Comparison of ENCODE assay signal across 1 cellular context in the genomic region with DNA sequence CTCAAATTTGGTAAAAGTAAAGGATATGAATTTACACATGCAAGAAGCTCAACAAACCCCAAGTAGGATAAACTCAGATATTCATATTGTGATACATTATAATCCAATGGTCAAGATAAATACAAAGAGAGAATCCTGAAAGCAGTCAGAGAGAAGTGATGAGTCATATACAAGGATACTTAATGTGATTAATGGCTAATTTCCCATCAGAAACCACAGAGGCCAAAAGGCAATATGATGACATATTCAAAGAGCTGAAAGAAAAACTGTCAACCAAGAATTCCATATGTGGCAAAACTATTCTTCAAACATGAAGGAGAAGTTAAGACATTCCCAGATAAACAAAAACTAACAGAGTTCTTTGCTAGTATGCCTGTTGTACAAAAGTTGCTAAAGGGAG.
TF ChIP-seq lines count a peak whose summit lies in the region.

No MANE protein-coding gene starts in this region.

TF ChIP-seq in GM12878, 131 proteins besides CTCF, POLR2A, EP300 and RAD21:
- TF ChIP-seq NRF1 (conservative IDR thresholded peaks at IDR 0.05; ENCODE audit: low read depth, low read length): no peak
- no peak for TF ChIP-seq CEBPZ (IDR thresholded peaks at IDR 0.05; ENCODE audit: low read depth, low read length)
- peak; percentile 11; the same call in 1 of the 2 replicates for TF ChIP-seq RUNX3 (IDR thresholded peaks at IDR 0.05; ENCODE audit: low read length)
- TF ChIP-seq ETV6 (conservative IDR thresholded peaks at IDR 0.05 in 1 of 2, IDR thresholded peaks at IDR 0.05 in 1 of 2; ENCODE audit: borderline replicate concordance in 1 of 2, low read depth in 1 of 2): no peak
